ENCODE assay signal across 24 cellular contexts in genomic region chr1:178196631-178197030, GRCh38.
"Had no signal": no experiment of that assay in that cellular context is flagged by ENCODE, and none has a peak within 500 bp of the region (broad histone marks: within the 10 kb centered on the region; RNA-seq: fewer than 3 reads in every experiment).

No MANE protein-coding gene starts in this region.

- H3K27ac ChIP-seq: cardiac muscle cell, hepatocyte, lower lobe of right lung, right lobe of liver, skin epidermis, tibial artery had no signal

- DNase-seq: activated CD4-positive, alpha-beta T cell treated with anti-CD3 and anti-CD28 coated beads for 1 hour; activated CD8-positive, alpha-beta memory T cell treated with anti-CD3 and anti-CD28 coated beads for 24 hours; activated CD8-positive, alpha-beta memory T cell treated with anti-CD3 and anti-CD28 coated beads, Interleukin-2, amount 50 U/mL, for 4 hours; activated naive CD4-positive, alpha-beta T cell treated with Interleukin-2 at 50 U/mL for 16 hours; activated naive CD8-positive, alpha-beta T cell treated with anti-CD3 and anti-CD28 coated beads for 36 hours; activated T-cell treated with anti-CD3 and anti-CD28 coated beads, Interleukin-2, amount 50 U/mL, for 48 hours; amniotic stem cell; effector CD8-positive, alpha-beta T cell; foreskin melanocyte; glutamatergic neuron; immature natural killer cell; left colon; lower lobe of right lung; naive B cell; nucleus accumbens; right lobe of liver; stimulated activated CD4-positive, alpha-beta T cell treated with anti-CD3 and anti-CD28 coated beads, Interleukin-1b, Interleukin-23, amount 100 ng/mL, for 48 hours; T-helper 1 cell; tibial artery had no signal

- H3K4me1 ChIP-seq: right lobe of liver had no signal

- H3K9me3 ChIP-seq: lower lobe of right lung, right lobe of liver, tibial artery had no signal

- H3K27me3 ChIP-seq: cardiac muscle cell, hepatocyte, right lobe of liver, tibial artery had no signal

- ATAC-seq: left colon, lower lobe of right lung, right lobe of liver had no signal

- H3K4me3 Mint-ChIP-seq: activated naive CD8-positive, alpha-beta T cell treated with anti-CD3 and anti-CD28 coated beads for 36 hours; dendritic cell treated with granulocyte-macrophage colony-stimulating factor and Interleukin-4, amounts not matched to agents 40 ng/mL and 50 ng/mL, for 4 days; immature natural killer cell; naive B cell; stimulated activated naive CD8-positive, alpha-beta T cell treated with anti-CD3 and anti-CD28 coated beads, Interleukin-15, Interleukin-2, amounts not matched to agents 100 ng/mL and 50 ng/mL, for 24 hours had no signal

- H3K4me3 ChIP-seq: cardiac muscle cell, hepatocyte, lower lobe of right lung, right lobe of liver, skin epidermis, tibial artery had no signal

- H3K27me3 Mint-ChIP-seq: dendritic cell treated with granulocyte-macrophage colony-stimulating factor and Interleukin-4, amounts not matched to agents 40 ng/mL and 50 ng/mL, for 4 days; stimulated activated naive CD8-positive, alpha-beta T cell treated with anti-CD3 and anti-CD28 coated beads, Interleukin-15, Interleukin-2, amounts not matched to agents 100 ng/mL and 50 ng/mL, for 24 hours had no signal

- H3K36me3 ChIP-seq: cardiac muscle cell, lower lobe of right lung, right lobe of liver, tibial artery had no signal

- H3K36me3 Mint-ChIP-seq: activated naive CD8-positive, alpha-beta T cell treated with anti-CD3 and anti-CD28 coated beads for 36 hours; immature natural killer cell had no signal

- H3K4me1 Mint-ChIP-seq: activated naive CD8-positive, alpha-beta T cell treated with anti-CD3 and anti-CD28 coated beads for 36 hours; immature natural killer cell had no signal
